Comparison of ENCODE assay signal across 2 cellular contexts in genomic region chr19:35291916-35292315, GRCh38.
TF ChIP-seq lines count a peak whose summit lies in the region.

Gene MAG (plus strand): TSS chr19:35292161. CDS start chr19:35295409, 3,248 bp downstream.

TF ChIP-seq in IMR-90, 13 proteins besides CTCF, POLR2A, EP300 and RAD21:
- TF ChIP-seq NFE2L2 (IDR thresholded peaks at IDR 0.05; ENCODE audit: low read depth, low read length) (no peak), MAZ (IDR thresholded peaks at IDR 0.05; ENCODE audit: borderline replicate concordance, low read depth, low read length) (no peak), CEBPB (IDR thresholded peaks at IDR 0.05; ENCODE audit: low read depth, low read length) (no peak), MXI1 (IDR thresholded peaks at IDR 0.05; ENCODE audit: borderline replicate concordance, low read depth, low read length) (no peak), RCOR1 (IDR thresholded peaks at IDR 0.05; ENCODE audit: insufficient replicate concordance, low read length) (no peak), MAFK (IDR thresholded peaks at IDR 0.05; ENCODE audit: low read depth, low read length) (no peak), CHD1 (IDR thresholded peaks at IDR 0.05; ENCODE audit: low read depth, low read length) (no peak), ELK1 (IDR thresholded peaks at IDR 0.05; ENCODE audit: borderline replicate concordance, low read depth, low read length) (no peak), USF2 (IDR thresholded peaks at IDR 0.05; ENCODE audit: low read depth, low read length) (no peak), BHLHE40 (IDR thresholded peaks at IDR 0.05; ENCODE audit: low read depth, low read length) (no peak), RFX5 (IDR thresholded peaks at IDR 0.05; ENCODE audit: low read depth, low read length) (no peak), FOS (IDR thresholded peaks at IDR 0.05; ENCODE audit: low read depth, low read length) (no peak), SMC3 (IDR thresholded peaks at IDR 0.05; ENCODE audit: low read depth, low read length) (no peak)

TF ChIP-seq in H1, 55 proteins besides CTCF, POLR2A, EP300 and RAD21:
- TF ChIP-seq EZH2 (IDR thresholded peaks at IDR 0.05; ENCODE audit: low read depth, low read length, severe bottlenecking) (no peak), GTF2F1 (IDR thresholded peaks at IDR 0.05; ENCODE audit: borderline replicate concordance, low read depth, low read length) (no peak), HDAC2 (IDR thresholded peaks at IDR 0.05; ENCODE audit: borderline replicate concordance in 1 of 2, low read depth in 2 of 2, low read length in 2 of 2) (no peak), BACH1 (IDR thresholded peaks at IDR 0.05; ENCODE audit: low read length) (no peak), ASH2L (IDR thresholded peaks at IDR 0.05; ENCODE audit: low read length) (no peak), SIX5 (IDR thresholded peaks at IDR 0.05; ENCODE audit: low read depth, low read length) (no peak), TCF12 (IDR thresholded peaks at IDR 0.05; ENCODE audit: low read depth, low read length) (no peak), BRCA1 (IDR thresholded peaks at IDR 0.05; ENCODE audit: low read depth, low read length) (no peak), GABPA (IDR thresholded peaks at IDR 0.05; ENCODE audit: borderline replicate concordance, insufficient read depth, low read length) (no peak), FOSL1 (IDR thresholded peaks at IDR 0.05; ENCODE audit: insufficient read depth, low read depth, low read length) (no peak), TAF7 (optimal IDR thresholded peaks at IDR 0.05; ENCODE audit: borderline replicate concordance, low read depth, low read length) (no peak), EGR1 (IDR thresholded peaks at IDR 0.05; ENCODE audit: borderline replicate concordance, low read depth, low read length) (no peak), SRF (IDR thresholded peaks at IDR 0.05; ENCODE audit: low read depth, low read length) (no peak), RBBP5 (IDR thresholded peaks at IDR 0.05; ENCODE audit: borderline replicate concordance, low read depth, low read length) (no peak)
